In the genomic region with DNA sequence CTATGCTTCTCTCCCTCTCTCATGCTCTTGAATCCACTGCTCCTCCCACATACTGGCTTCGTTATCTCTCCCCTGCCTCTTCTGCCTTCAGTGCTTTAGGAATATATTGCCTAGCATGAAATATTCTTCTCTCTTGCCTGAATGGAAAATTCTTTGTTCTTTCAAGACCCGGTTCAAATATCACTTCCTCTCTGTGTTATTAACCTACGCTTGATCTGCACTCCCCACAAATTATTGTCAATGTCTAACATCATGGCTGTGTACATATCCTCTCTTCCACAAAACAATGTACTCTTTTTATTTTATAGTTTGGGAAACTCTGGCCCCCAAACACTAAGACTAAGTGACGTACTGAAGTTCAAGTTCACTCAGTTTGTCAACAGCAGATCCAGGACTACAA, we compare ENCODE assay signal across 11 cellular contexts.
DNase-seq lines count a peak whose midpoint lies in the region; ATAC-seq and TF ChIP-seq lines count a peak whose summit lies in the region.
"Had no signal": no experiment of that assay in that cellular context is flagged by ENCODE, and none has a peak within 500 bp of the region (broad histone marks: within the 10 kb centered on the region; RNA-seq: fewer than 3 reads in every experiment).

No MANE protein-coding gene starts in this region.

- peak overlapping the region; percentile 71 for H3K27ac Mint-ChIP-seq in activated naive CD8-positive, alpha-beta T cell treated with anti-CD3 and anti-CD28 coated beads, Interleukin-2, amount 10 ng/mL, durations not matched to agents 7 days and 5 days
- peak overlapping the region; percentile 57 to 86 for H3K27ac Mint-ChIP-seq in natural killer cell
- H3K27ac Mint-ChIP-seq: CD8-positive, alpha-beta T cell had no signal

- H3K27me3 Mint-ChIP-seq in activated naive CD8-positive, alpha-beta T cell treated with anti-CD3 and anti-CD28 coated beads, Interleukin-2, amount 10 ng/mL, durations not matched to agents 7 days and 5 days: no peaks in the 10 kb centered on the region
- H3K27me3 Mint-ChIP-seq in natural killer cell (ENCODE audit: low read depth in 2 of 2): no peaks in the 10 kb centered on the region
- H3K27me3 Mint-ChIP-seq: T-cell had no signal

- no peak for TF ChIP-seq CTCF in natural killer cell (IDR thresholded peaks at IDR 0.05)

- H3K4me1 Mint-ChIP-seq in activated naive CD8-positive, alpha-beta T cell treated with anti-CD3 and anti-CD28 coated beads, Interleukin-2, amount 10 ng/mL, durations not matched to agents 7 days and 5 days: peaks cover 19% of the 10 kb centered on the region
- H3K4me1 Mint-ChIP-seq in natural killer cell: peaks cover 15 to 24% of the 10 kb centered on the region in 2 donors

- H3K36me3 Mint-ChIP-seq in activated naive CD8-positive, alpha-beta T cell treated with anti-CD3 and anti-CD28 coated beads, Interleukin-2, amount 10 ng/mL, durations not matched to agents 7 days and 5 days: no peaks in the 10 kb centered on the region
- H3K36me3 Mint-ChIP-seq in natural killer cell: no peaks in the 10 kb centered on the region
- H3K36me3 Mint-ChIP-seq: CD8-positive, alpha-beta T cell; naive B cell; T-cell had no signal

- DNase-seq in activated naive CD8-positive, alpha-beta T cell treated with anti-CD3 and anti-CD28 coated beads, Interleukin-2, amount 10 ng/mL, durations not matched to agents 7 days and 5 days: no peak
- DNase-seq in natural killer cell (no peak), NCI-H526 treated with DMSO at 0.1 percent for 48 hours (lab: John Stamatoyannopoulos, UW) (no peak)
- no peak for DNase-seq in stimulated activated CD4-positive, alpha-beta T cell treated with anti-CD3 and anti-CD28 coated beads, Interleukin-4, amount 100 ng/mL, for 1 hour
- DNase-seq: GF-D8, naive B cell had no signal

- peak; percentile 4 for ATAC-seq in GM18502 (IDR thresholded peaks at IDR 0.05; ENCODE audit: poor library complexity, unreplicated experiment)
- peak; percentile 12 for ATAC-seq in HG02885 (IDR thresholded peaks at IDR 0.05; ENCODE audit: poor library complexity, unreplicated experiment)
- no peak for ATAC-seq in activated naive CD8-positive, alpha-beta T cell treated with anti-CD3 and anti-CD28 coated beads, Interleukin-2, amount 10 ng/mL, durations not matched to agents 7 days and 5 days (ENCODE audit: low read depth)
- ATAC-seq in natural killer cell: no peak
- no peak for ATAC-seq in GM19035 (IDR thresholded peaks at IDR 0.05; ENCODE audit: unreplicated experiment)

- POLR2A ChIA-PET in activated naive CD8-positive, alpha-beta T cell treated with anti-CD3 and anti-CD28 coated beads, Interleukin-2, amount 10 ng/mL, durations not matched to agents 7 days and 5 days (lab: Charles Lee): no interaction called here

- intact Hi-C loops in natural killer cell (cut with micrococcal nuclease): no loop called here

- H3K4me3 Mint-ChIP-seq in activated naive CD8-positive, alpha-beta T cell treated with anti-CD3 and anti-CD28 coated beads, Interleukin-2, amount 10 ng/mL, durations not matched to agents 7 days and 5 days: no peak overlapping the region
- no peak overlapping the region for H3K4me3 Mint-ChIP-seq in natural killer cell
- H3K4me3 Mint-ChIP-seq: CD8-positive, alpha-beta T cell; naive B cell; T-cell had no signal

- H3K9me3 Mint-ChIP-seq in activated naive CD8-positive, alpha-beta T cell treated with anti-CD3 and anti-CD28 coated beads, Interleukin-2, amount 10 ng/mL, durations not matched to agents 7 days and 5 days: no peaks in the 10 kb centered on the region
- no peaks in the 10 kb centered on the region for H3K9me3 Mint-ChIP-seq in natural killer cell
- H3K9me3 Mint-ChIP-seq: CD8-positive, alpha-beta T cell; T-cell had no signal

Comparison
In these comparisons a context has a peak if more than half of its experiments do, and no peak if none do; other contexts are left out.
1. ATAC-seq: peak in GM18502 (single experiment) and HG02885 (single experiment); none in activated naive CD8-positive, alpha-beta T cell treated with anti-CD3 and anti-CD28 coated beads, Interleukin-2, amount 10 ng/mL, durations not matched to agents 7 days and 5 days (single experiment), natural killer cell (0 of 3) and GM19035 (single experiment).